ENCODE assay signal across 1 cellular context in genomic region chr10:59906417-59907202, GRCh38.
TF ChIP-seq lines count a peak whose summit lies in the region.

CCDC6 (minus strand) TSS chr10:59906556; CDS start chr10:59906424, 132 bp downstream.

TF ChIP-seq in K562, 482 proteins besides CTCF, POLR2A, EP300 and RAD21 (continued from another document and continues in another):
- TF ChIP-seq, protein P1, sequence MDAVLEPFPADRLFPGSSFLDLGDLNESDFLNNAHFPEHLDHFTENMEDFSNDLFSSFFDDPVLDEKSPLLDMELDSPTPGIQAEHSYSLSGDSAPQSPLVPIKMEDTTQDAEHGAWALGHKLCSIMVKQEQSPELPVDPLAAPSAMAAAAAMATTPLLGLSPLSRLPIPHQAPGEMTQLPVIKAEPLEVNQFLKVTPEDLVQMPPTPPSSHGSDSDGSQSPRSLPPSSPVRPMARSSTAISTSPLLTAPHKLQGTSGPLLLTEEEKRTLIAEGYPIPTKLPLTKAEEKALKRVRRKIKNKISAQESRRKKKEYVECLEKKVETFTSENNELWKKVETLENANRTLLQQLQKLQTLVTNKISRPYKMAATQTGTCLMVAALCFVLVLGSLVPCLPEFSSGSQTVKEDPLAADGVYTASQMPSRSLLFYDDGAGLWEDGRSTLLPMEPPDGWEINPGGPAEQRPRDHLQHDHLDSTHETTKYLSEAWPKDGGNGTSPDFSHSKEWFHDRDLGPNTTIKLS (IDR thresholded peaks at IDR 0.05; ENCODE audit: borderline replicate concordance, low read depth): peak; percentile 90
- TF ChIP-seq NCOA6 (IDR thresholded peaks at IDR 0.05) (peak; percentile 40; the same call in 1 of the 2 replicates), DLX4 (CRISPR knock-in tag; IDR thresholded peaks at IDR 0.05) (no peak), NFYB (IDR thresholded peaks at IDR 0.05; ENCODE audit: extremely low read depth, insufficient read length) (no peak), ZNF184 (CRISPR knock-in tag; IDR thresholded peaks at IDR 0.05) (no peak), AFF4 (CRISPR knock-in tag; IDR thresholded peaks at IDR 0.05) (peak; percentile 62; the same call in 1 of the 2 replicates), ARID1B (IDR thresholded peaks at IDR 0.05) (peak; percentile 60), KDM5B (IDR thresholded peaks at IDR 0.05; ENCODE audit: insufficient replicate concordance, low read depth, low read length) (peak; percentile 56), EP400 (IDR thresholded peaks at IDR 0.05) (peak; percentile 97), ARID3A (IDR thresholded peaks at IDR 0.05; ENCODE audit: borderline replicate concordance, low read depth, low read length) (no peak), BCL6 (CRISPR knock-in tag; IDR thresholded peaks at IDR 0.05) (no peak), RFX7 (CRISPR knock-in tag; IDR thresholded peaks at IDR 0.05) (no peak), L3MBTL2 (IDR thresholded peaks at IDR 0.05) (peak; percentile 99), SRSF9 (IDR thresholded peaks at IDR 0.05; ENCODE audit: borderline replicate concordance, low read depth, low read length) (no peak), SMC3 (conservative IDR thresholded peaks at IDR 0.05; ENCODE audit: insufficient read depth, low read depth, low read length) (0 out of 2 replicates have a peak, but pooled peaks have one; percentile 13), KLF6 (CRISPR knock-in tag; IDR thresholded peaks at IDR 0.05; ENCODE audit: borderline replicate concordance) (peak; percentile 47; the same call in 1 of the 2 replicates), TEAD4 (IDR thresholded peaks at IDR 0.05; ENCODE audit: low read length) (peak; percentile 51), TEAD4 (CRISPR knock-in tag; IDR thresholded peaks at IDR 0.05; ENCODE audit: borderline replicate concordance) (no peak), SAP30 (IDR thresholded peaks at IDR 0.05; ENCODE audit: borderline replicate concordance, insufficient read depth, low read depth, low read length, poor library complexity, severe bottlenecking) (no peak), KLF10 (CRISPR knock-in tag; IDR thresholded peaks at IDR 0.05) (no peak), E2F6 (IDR thresholded peaks at IDR 0.05; ENCODE audit: borderline replicate concordance in 1 of 2, extremely low read depth in 1 of 2, insufficient read depth in 1 of 2, insufficient read length in 1 of 2, low read depth in 1 of 2, low read length in 1 of 2, poor library complexity in 1 of 2, severe bottlenecking in 1 of 2) (peak; percentile 89 to 91), ARID4B (CRISPR knock-in tag; IDR thresholded peaks at IDR 0.05) (peak; percentile 85), ZNF165 (CRISPR knock-in tag; IDR thresholded peaks at IDR 0.05; ENCODE audit: borderline replicate concordance) (0 out of 2 replicates have a peak, but pooled peaks have one; percentile 32), HBP1 (CRISPR knock-in tag; IDR thresholded peaks at IDR 0.05) (0 out of 2 replicates have a peak, but pooled peaks have one; percentile 4), SMARCE1 (IDR thresholded peaks at IDR 0.05) (peak; percentile 67), TRIM24 (IDR thresholded peaks at IDR 0.05) (no peak), NCOR1 (IDR thresholded peaks at IDR 0.05) (peak; percentile 35; the same call in 1 of the 2 replicates), TFE3 (CRISPR knock-in tag; IDR thresholded peaks at IDR 0.05) (0 out of 2 replicates have a peak, but pooled peaks have one; percentile 3), SAFB (IDR thresholded peaks at IDR 0.05; ENCODE audit: borderline replicate concordance, low read depth, low read length) (peak; percentile 81; the same call in 1 of the 2 replicates), MTA1 (IDR thresholded peaks at IDR 0.05; ENCODE audit: borderline replicate concordance) (peak; percentile 25; the same call in 1 of the 2 replicates), YBX1 (IDR thresholded peaks at IDR 0.05) (no peak), SMAD3 (CRISPR knock-in tag; conservative IDR thresholded peaks at IDR 0.05) (0 out of 2 replicates have a peak, but pooled peaks have one; percentile 56), ZNF778 (CRISPR knock-in tag; IDR thresholded peaks at IDR 0.05) (no peak)
- TF ChIP-seq, protein P2, sequence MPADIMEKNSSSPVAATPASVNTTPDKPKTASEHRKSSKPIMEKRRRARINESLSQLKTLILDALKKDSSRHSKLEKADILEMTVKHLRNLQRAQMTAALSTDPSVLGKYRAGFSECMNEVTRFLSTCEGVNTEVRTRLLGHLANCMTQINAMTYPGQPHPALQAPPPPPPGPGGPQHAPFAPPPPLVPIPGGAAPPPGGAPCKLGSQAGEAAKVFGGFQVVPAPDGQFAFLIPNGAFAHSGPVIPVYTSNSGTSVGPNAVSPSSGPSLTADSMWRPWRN (IDR thresholded peaks at IDR 0.05; ENCODE audit: low read depth): peak; percentile 55; the same call in 1 of the 2 replicates
- TF ChIP-seq, protein P3, sequence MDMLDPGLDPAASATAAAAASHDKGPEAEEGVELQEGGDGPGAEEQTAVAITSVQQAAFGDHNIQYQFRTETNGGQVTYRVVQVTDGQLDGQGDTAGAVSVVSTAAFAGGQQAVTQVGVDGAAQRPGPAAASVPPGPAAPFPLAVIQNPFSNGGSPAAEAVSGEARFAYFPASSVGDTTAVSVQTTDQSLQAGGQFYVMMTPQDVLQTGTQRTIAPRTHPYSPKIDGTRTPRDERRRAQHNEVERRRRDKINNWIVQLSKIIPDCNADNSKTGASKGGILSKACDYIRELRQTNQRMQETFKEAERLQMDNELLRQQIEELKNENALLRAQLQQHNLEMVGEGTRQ (CRISPR knock-in tag; IDR thresholded peaks at IDR 0.05): peak; percentile 46
- TF ChIP-seq, protein P4, sequence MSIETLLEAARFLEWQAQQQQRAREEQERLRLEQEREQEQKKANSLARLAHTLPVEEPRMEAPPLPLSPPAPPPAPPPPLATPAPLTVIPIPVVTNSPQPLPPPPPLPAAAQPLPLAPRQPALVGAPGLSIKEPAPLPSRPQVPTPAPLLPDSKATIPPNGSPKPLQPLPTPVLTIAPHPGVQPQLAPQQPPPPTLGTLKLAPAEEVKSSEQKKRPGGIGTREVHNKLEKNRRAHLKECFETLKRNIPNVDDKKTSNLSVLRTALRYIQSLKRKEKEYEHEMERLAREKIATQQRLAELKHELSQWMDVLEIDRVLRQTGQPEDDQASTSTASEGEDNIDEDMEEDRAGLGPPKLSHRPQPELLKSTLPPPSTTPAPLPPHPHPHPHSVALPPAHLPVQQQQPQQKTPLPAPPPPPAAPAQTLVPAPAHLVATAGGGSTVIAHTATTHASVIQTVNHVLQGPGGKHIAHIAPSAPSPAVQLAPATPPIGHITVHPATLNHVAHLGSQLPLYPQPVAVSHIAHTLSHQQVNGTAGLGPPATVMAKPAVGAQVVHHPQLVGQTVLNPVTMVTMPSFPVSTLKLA (conservative IDR thresholded peaks at IDR 0.05): peak; percentile 98
